25 cellular contexts compared by ENCODE assay signal in the genomic region with DNA sequence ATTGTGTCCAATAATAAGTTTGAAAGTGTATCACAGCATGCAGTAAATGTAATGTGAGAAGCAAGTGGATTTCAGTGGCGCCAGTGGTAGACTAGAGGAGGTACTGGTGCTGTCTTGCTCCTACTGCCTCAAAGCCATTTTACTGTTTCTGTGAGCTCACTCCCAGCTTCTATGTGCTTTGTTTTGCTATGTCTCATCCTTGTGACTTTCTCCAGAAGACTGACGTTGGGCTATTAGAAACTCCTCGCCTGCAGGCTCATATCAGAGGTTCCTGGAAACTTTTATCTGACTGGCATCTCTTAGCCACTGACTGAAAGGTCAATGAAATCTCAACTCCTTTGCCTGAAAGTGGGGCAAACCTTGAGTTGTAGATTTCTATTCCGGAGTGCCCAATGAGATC.
"Had no signal": no experiment of that assay in that cellular context is flagged by ENCODE, and none has a peak within 500 bp of the region (broad histone marks: within the 10 kb centered on the region; RNA-seq: fewer than 3 reads in every experiment).

No MANE protein-coding gene starts in this region.

- H3K4me2 ChIP-seq: hepatocyte had no signal

- H3K79me2 ChIP-seq: hepatocyte had no signal

- H3K27me3 ChIP-seq: gastroesophageal sphincter, heart left ventricle, hepatocyte, ovary, sigmoid colon, stomach, testis, tibial artery, upper lobe of left lung had no signal

- H3K36me3 Mint-ChIP-seq: natural killer cell; stimulated activated effector memory CD8-positive, alpha-beta T cell treated with anti-CD3 and anti-CD28 coated beads, Interleukin-12 subunit alpha, Interleukin-12 subunit beta, amount 100 ng/mL, for 72 hours had no signal

- H3K27ac ChIP-seq: epithelial cell of prostate, gastroesophageal sphincter, heart left ventricle, hepatocyte, lower lobe of right lung, ovary, psoas muscle, sigmoid colon, stomach, testis, tibial artery, upper lobe of left lung had no signal

- H3K36me3 ChIP-seq: gastroesophageal sphincter, heart left ventricle, lower lobe of right lung, ovary, sigmoid colon, stomach, tibial artery, upper lobe of left lung had no signal

- H3K4me3 ChIP-seq: gastroesophageal sphincter, heart left ventricle, hepatocyte, lower lobe of right lung, ovary, psoas muscle, sigmoid colon, stomach, testis, tibial artery, upper lobe of left lung had no signal

- H2AFZ ChIP-seq: hepatocyte had no signal

- H3K4me1 ChIP-seq: gastroesophageal sphincter, heart left ventricle, lower lobe of right lung, psoas muscle, sigmoid colon, stomach, testis, tibial artery, upper lobe of left lung had no signal

- ATAC-seq: esophagus mucosa; gastroesophageal sphincter; heart left ventricle; left ventricle myocardium superior; lower lobe of right lung; natural killer cell; psoas muscle; right cardiac atrium; stimulated activated effector memory CD8-positive, alpha-beta T cell treated with anti-CD3 and anti-CD28 coated beads, Interleukin-12 subunit alpha, Interleukin-12 subunit beta, amount 100 ng/mL, for 72 hours had no signal

- H3K4me3 Mint-ChIP-seq: endodermal cell; natural killer cell; stimulated activated effector memory CD8-positive, alpha-beta T cell treated with anti-CD3 and anti-CD28 coated beads, Interleukin-12 subunit alpha, Interleukin-12 subunit beta, amount 100 ng/mL, for 72 hours had no signal

- H3K27ac Mint-ChIP-seq: endodermal cell; natural killer cell; stimulated activated effector memory CD8-positive, alpha-beta T cell treated with anti-CD3 and anti-CD28 coated beads, Interleukin-12 subunit alpha, Interleukin-12 subunit beta, amount 100 ng/mL, for 72 hours had no signal

- H3K4me1 Mint-ChIP-seq: natural killer cell; stimulated activated effector memory CD8-positive, alpha-beta T cell treated with anti-CD3 and anti-CD28 coated beads, Interleukin-12 subunit alpha, Interleukin-12 subunit beta, amount 100 ng/mL, for 72 hours had no signal

- H3K9me3 ChIP-seq: gastroesophageal sphincter, lower lobe of right lung, ovary, psoas muscle, sigmoid colon, testis, tibial artery, upper lobe of left lung had no signal

- DNase-seq: effector CD8-positive, alpha-beta T cell; endodermal cell; foreskin fibroblast; heart left ventricle; left ventricle myocardium superior; lower lobe of right lung; natural killer cell; occipital lobe; ovary; posterior cingulate gyrus; psoas muscle; right cardiac atrium; sigmoid colon; stimulated activated CD4-positive, alpha-beta T cell treated with anti-CD3 and anti-CD28 coated beads, Interleukin-2, amount 100 ng/mL, for 24 hours; stimulated activated CD4-positive, alpha-beta T cell treated with anti-CD3 and anti-CD28 coated beads, Interleukin-4, amount 100 ng/mL, for 24 hours; stimulated activated naive CD4-positive, alpha-beta T cell treated with Interleukin-2 at 50 U/mL for 16 hours; stomach; testis; tibial artery; upper lobe of left lung had no signal
